ENCODE assay signal across 23 cellular contexts in the genomic region with DNA sequence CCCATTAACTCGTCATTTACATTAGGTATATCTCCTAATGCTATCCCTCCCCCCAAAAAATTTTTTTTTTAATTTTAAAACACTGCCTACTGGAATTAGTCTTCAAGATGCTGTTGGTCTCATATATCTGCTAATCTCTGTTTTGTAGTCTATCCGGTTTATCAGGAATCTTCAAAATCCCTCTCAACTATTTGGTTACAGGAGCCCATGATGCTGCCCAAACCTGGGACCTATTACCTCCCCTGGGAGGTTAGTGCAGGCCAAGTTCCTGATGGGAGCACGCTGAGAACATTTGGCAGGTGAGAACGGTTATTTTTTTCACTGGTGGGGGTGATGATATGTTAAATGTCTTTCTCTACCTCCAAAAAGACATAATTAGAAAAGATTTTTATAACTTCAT. TPM values are rescaled to one million over a fixed set of nuclear protein-coding genes. Genes with fewer than 3 reads are reported as not detected.
"Had no signal": no experiment of that assay in that cellular context is flagged by ENCODE, and none has a peak within 500 bp of the region (broad histone marks: within the 10 kb centered on the region; RNA-seq: fewer than 3 reads in every experiment).

No MANE protein-coding gene starts in this region.

- DNase-seq: Kasumi-1, MM.1S, NCI-H1092 treated with DMSO at 0.1 percent for 48 hours, NCI-H1436, NCI-H187, NCI-H2029, NCI-H2081 treated with DMSO at 0.1 percent for 48 hours, NCI-H2171, NCI-H226, NCI-H446, NCI-H510A, NCI-H524 treated with DMSO at 0.1 percent for 48 hours, NCI-H69, NCI-H774, RPMI8226, SHP77, SJCRH30 had no signal

- H3K36me3 ChIP-seq: SJCRH30 had no signal

- ATAC-seq: K562, SK-N-SH treated with all-trans-retinoic acid at 6 μM for 48 hours had no signal

- H3K9ac ChIP-seq: KMS-11 had no signal

- H3K4me2 ChIP-seq: KMS-11 had no signal

- H3K4me3 ChIP-seq: K562, SJCRH30 had no signal

- H3K4me1 ChIP-seq: SJCRH30 had no signal

- H3K9me3 ChIP-seq: SJCRH30 had no signal

- H3K27ac ChIP-seq: HL-60, KMS-11, SJCRH30 had no signal

- H3K27me3 ChIP-seq: SJCRH30 had no signal

RNA-seq across cellular contexts. Expression of a gene that starts 41.1 kb away (rescaled TPM):
- total RNA-seq: M059J had no signal
- polyA plus RNA-seq: IgD-negative memory B cell had no signal
